ENCODE assay signal across 8 cellular contexts in the genomic region with DNA sequence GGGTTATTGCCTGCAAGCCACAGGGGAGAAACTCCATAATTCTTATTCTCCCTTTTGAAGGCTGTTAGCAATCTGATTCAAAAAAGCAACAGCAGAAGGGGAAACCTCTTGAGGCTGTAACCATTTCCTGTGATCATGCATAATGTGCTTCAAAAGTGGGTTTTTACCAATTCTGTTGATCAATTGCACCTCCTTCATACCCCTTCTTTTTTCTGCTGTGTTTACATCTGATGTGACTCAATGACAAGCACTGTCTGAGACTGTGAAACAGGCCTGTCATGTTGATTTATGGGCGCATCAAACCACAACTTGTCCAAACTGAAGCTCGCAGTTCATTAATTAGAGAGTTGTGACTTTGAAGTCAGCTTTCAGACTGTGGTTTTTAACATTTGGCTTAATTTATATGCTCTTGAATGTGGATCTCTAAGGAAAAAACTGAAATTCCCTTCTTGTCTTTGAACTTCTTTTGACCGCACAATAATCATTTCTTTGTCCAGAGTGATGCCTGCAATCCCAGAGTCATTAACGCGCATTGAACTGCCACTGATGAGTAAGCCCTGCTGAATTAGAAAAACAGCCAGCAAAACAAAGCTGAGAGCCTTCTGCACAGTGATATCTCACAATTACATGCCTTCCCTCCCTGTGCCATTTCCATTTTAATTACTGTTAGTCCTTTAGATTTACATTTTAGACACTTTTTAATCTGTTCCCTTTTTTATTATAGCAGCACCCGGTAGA.
DNase-seq lines count a peak whose midpoint lies in the region; TF ChIP-seq lines count a peak whose summit lies in the region.

No MANE protein-coding gene starts in this region.

- H3K4me3 ChIP-seq in esophagus muscularis mucosa (no peak overlapping the region), sigmoid colon (no peak overlapping the region)

- WGBS in esophagus muscularis mucosa = 41% methylated on average over 6 of the region's 6 CpGs
- whole genome bisulfite sequencing in sigmoid colon, 2 donors = 23 to 47% methylated on average over 6 of the region's 6 CpGs

- no peaks in the 10 kb centered on the region for H3K9me3 ChIP-seq in esophagus muscularis mucosa
- no peaks in the 10 kb centered on the region for H3K9me3 ChIP-seq in sigmoid colon

- TF ChIP-seq CTCF in esophagus muscularis mucosa (IDR thresholded peaks at IDR 0.05) = no peak
- TF ChIP-seq CTCF in sigmoid colon (IDR thresholded peaks at IDR 0.05) = no peak

- TF ChIP-seq POLR2A in esophagus muscularis mucosa (IDR thresholded peaks at IDR 0.05; ENCODE audit: low read depth) (no peak), sigmoid colon (IDR thresholded peaks at IDR 0.05) (no peak)

- POLR2A ChIA-PET in HEK293T (lab: Yijun Ruan, JAX) = interaction anchor here (0.6 to 0.8 kb wide), 3 partner anchors 14 to 531 kb away, joined by 3 read pairs; no protein-coding TSS in a partner anchor

- H3K4me1 ChIP-seq in esophagus muscularis mucosa = peaks cover 90 to 100% (median 100%) of the 10 kb centered on the region in 4 donors
- peaks cover 0 to 100% (median 98%) of the 10 kb centered on the region in 4 donors for H3K4me1 ChIP-seq in sigmoid colon

- peaks cover 3 to 38% (median 21%) of the 10 kb centered on the region in 4 donors for H3K36me3 ChIP-seq in esophagus muscularis mucosa
- peaks cover 0 to 29% (median 0%) of the 10 kb centered on the region in 4 donors for H3K36me3 ChIP-seq in sigmoid colon

- H3K27me3 ChIP-seq in esophagus muscularis mucosa (no peaks in the 10 kb centered on the region), sigmoid colon (no peaks in the 10 kb centered on the region)

- DNase-seq in HEK293T (ENCODE audit: extremely low spot score) (no peak), T-helper 1 cell (peak in 3 of 5 donors; percentile 29 to 70 (median 32)), esophagus muscularis mucosa (ENCODE audit: extremely low spot score) (peak; percentile 57), sigmoid colon (no peak), ureter (ENCODE audit: low spot score) (no peak), GM19240 (ENCODE audit: insufficient read length, low spot score) (no peak), NCI-H187 treated with DMSO at 0.1 percent for 48 hours (lab: John Stamatoyannopoulos, UW) (no peak), HK-2 (ENCODE audit: unreplicated experiment) (no peak)

- TF ChIP-seq EP300 in esophagus muscularis mucosa (IDR thresholded peaks at IDR 0.05) (no peak), sigmoid colon (IDR thresholded peaks at IDR 0.05) (no peak)

- intact Hi-C loops in esophagus muscularis mucosa (cut with DNase I) (no loop called here), sigmoid colon (cut with DNase I) (no loop called here)

- CTCF ChIA-PET in HEK293T (lab: Yijun Ruan, JAX) = interaction anchor here (0.6 to 1.5 kb wide), 3 partner anchors 29 to 162 kb away, joined by 3 to 4 read pairs (median 4); no protein-coding TSS in a partner anchor

- H3K27ac ChIP-seq in esophagus muscularis mucosa (replicated peaks in 1 of 4) (peak overlapping the region; percentile 82 to 98 (median 94)), sigmoid colon (peak overlapping the region; percentile 79 to 99 (median 94))

TF ChIP-seq in HEK293T, 16 proteins besides CTCF, POLR2A, EP300 and RAD21:
- TF ChIP-seq NFRKB (IDR thresholded peaks at IDR 0.05) (no peak), SP1 (IDR thresholded peaks at IDR 0.05) (no peak), PKNOX1 (IDR thresholded peaks at IDR 0.05) (peak; percentile 96)

Comparison
In these comparisons a context has a peak if more than half of its experiments do, and no peak if none do; other contexts are left out.
1. DNase-seq: peak in T-helper 1 cell (3 of 5) and esophagus muscularis mucosa (single experiment); none in HEK293T (single experiment), sigmoid colon (single experiment), ureter (single experiment), GM19240 (single experiment), NCI-H187 treated with DMSO at 0.1 percent for 48 hours (single experiment) and HK-2 (single experiment).